9 cellular contexts compared by ENCODE assay signal in genomic region chr3:66497288-66497972, GRCh38. TPM values are rescaled to one million over a fixed set of nuclear protein-coding genes. Genes with fewer than 3 reads are reported as not detected.
A peak's percentile ranks its signal among the peaks of the same experiment; 100 is the strongest.
DNase-seq lines count a peak whose midpoint lies in the region; ATAC-seq and TF ChIP-seq lines count a peak whose summit lies in the region.
"Had no signal": no experiment of that assay in that cellular context is flagged by ENCODE, and none has a peak within 500 bp of the region (broad histone marks: within the 10 kb centered on the region; RNA-seq: fewer than 3 reads in every experiment).

No MANE protein-coding gene starts in this region.

- no peaks in the 10 kb centered on the region for H3K27me3 ChIP-seq in heart left ventricle
- no peaks in the 10 kb centered on the region for H3K27me3 ChIP-seq in lower lobe of right lung (ENCODE audit: low read depth)
- H3K27me3 ChIP-seq in upper lobe of left lung, result no peaks in the 10 kb centered on the region

- intact Hi-C loops in heart left ventricle (cut with DNase I), result loop anchor here in 7 of 10 donors (5.0 kb wide), 4 partner anchors 45 to 90 kb away; no protein-coding TSS in a partner anchor
- intact Hi-C loops in left ventricle myocardium superior (cut with micrococcal nuclease), result loop anchor here (2.0 to 5.0 kb wide), 2 partner anchors 47 to 85 kb away; no protein-coding TSS in a partner anchor
- intact Hi-C loops in lower lobe of right lung (cut with DNase I), result no loop called here

- peaks cover 77% of the 10 kb centered on the region for H3K4me1 Mint-ChIP-seq in activated naive CD8-positive, alpha-beta T cell treated with anti-CD3 and anti-CD28 coated beads, Interleukin-2, amount 50 U/mL, for 24 hours

- H3K27ac Mint-ChIP-seq in activated naive CD8-positive, alpha-beta T cell treated with anti-CD3 and anti-CD28 coated beads, Interleukin-2, amount 50 U/mL, for 24 hours, result no peak overlapping the region

- H3K9me3 Mint-ChIP-seq in activated naive CD8-positive, alpha-beta T cell treated with anti-CD3 and anti-CD28 coated beads, Interleukin-2, amount 50 U/mL, for 24 hours, result no peaks in the 10 kb centered on the region

- peaks cover 8 to 76% (median 70%) of the 10 kb centered on the region in 12 donors for H3K4me1 ChIP-seq in heart left ventricle
- H3K4me1 ChIP-seq in lower lobe of right lung, result peaks cover 75% of the 10 kb centered on the region
- H3K4me1 ChIP-seq in upper lobe of left lung, result peaks cover 44 to 70% (median 55%) of the 10 kb centered on the region in 4 donors

- ATAC-seq in heart left ventricle (no peak), left ventricle myocardium superior (no peak), lower lobe of right lung (no peak), upper lobe of left lung (ENCODE audit: low FRiP score in 2 of 2) (no peak), GM21737 (IDR thresholded peaks at IDR 0.05; ENCODE audit: unreplicated experiment) (no peak)
- ATAC-seq in activated naive CD8-positive, alpha-beta T cell treated with anti-CD3 and anti-CD28 coated beads, Interleukin-2, amount 50 U/mL, for 24 hours, result no peak

- H3K36me3 ChIP-seq in heart left ventricle (no peaks in the 10 kb centered on the region), lower lobe of right lung (no peaks in the 10 kb centered on the region), upper lobe of left lung (no peaks in the 10 kb centered on the region)

- no peak for TF ChIP-seq EP300 in upper lobe of left lung (IDR thresholded peaks at IDR 0.05)

- H3K4me3 ChIP-seq in heart left ventricle, result peak overlapping the region in 10 of 12 donors; percentile 6 to 98 (median 90)
- peak overlapping the region; percentile 88 for H3K4me3 ChIP-seq in lower lobe of right lung
- peak overlapping the region in 2 of 4 donors; percentile 90 to 97 for H3K4me3 ChIP-seq in upper lobe of left lung

- H3K27me3 Mint-ChIP-seq in activated naive CD8-positive, alpha-beta T cell treated with anti-CD3 and anti-CD28 coated beads, Interleukin-2, amount 50 U/mL, for 24 hours, result peaks cover 32% of the 10 kb centered on the region

- H3K9me3 ChIP-seq in heart left ventricle, result no peaks in the 10 kb centered on the region
- H3K9me3 ChIP-seq in lower lobe of right lung, result no peaks in the 10 kb centered on the region
- no peaks in the 10 kb centered on the region for H3K9me3 ChIP-seq in upper lobe of left lung

- no peak for TF ChIP-seq CTCF in heart left ventricle (IDR thresholded peaks at IDR 0.05)
- no peak for TF ChIP-seq CTCF in lower lobe of right lung (IDR thresholded peaks at IDR 0.05)
- no peak for TF ChIP-seq CTCF in upper lobe of left lung (IDR thresholded peaks at IDR 0.05)

- TF ChIP-seq POLR2A in heart left ventricle (IDR thresholded peaks at IDR 0.05) (no peak), upper lobe of left lung (IDR thresholded peaks at IDR 0.05) (no peak)

- 58 to 67% (median 60%) methylated on average over 5 of the region's 5 CpGs for WGBS in heart left ventricle, 4 donors
- WGBS in upper lobe of left lung, 2 donors, result 54 to 61% methylated on average over 5 of the region's 5 CpGs

- H3K36me3 Mint-ChIP-seq in activated naive CD8-positive, alpha-beta T cell treated with anti-CD3 and anti-CD28 coated beads, Interleukin-2, amount 50 U/mL, for 24 hours (ENCODE audit: low read depth), result peaks cover 1% of the 10 kb centered on the region

- DNase-seq in heart left ventricle (no peak), left ventricle myocardium superior (no peak), lower lobe of right lung (no peak), upper lobe of left lung (no peak), SHP77 (lab: John Stamatoyannopoulos, UW) (no peak), HT-29 (ENCODE audit: low spot score) (no peak)
- no peak for DNase-seq in activated naive CD8-positive, alpha-beta T cell treated with anti-CD3 and anti-CD28 coated beads, Interleukin-2, amount 50 U/mL, for 24 hours
- DNase-seq: foreskin melanocyte had no signal

- peak overlapping the region; percentile 95 for H3K4me3 Mint-ChIP-seq in activated naive CD8-positive, alpha-beta T cell treated with anti-CD3 and anti-CD28 coated beads, Interleukin-2, amount 50 U/mL, for 24 hours

- H3K27ac ChIP-seq in heart left ventricle, result peak overlapping the region in 11 of 12 donors; percentile 4 to 98 (median 94)
- H3K27ac ChIP-seq in lower lobe of right lung, result peak overlapping the region; percentile 19
- H3K27ac ChIP-seq in upper lobe of left lung, result peak overlapping the region; percentile 22 to 94 (median 84)

RNA-seq across cellular contexts. Expression of gene LRIG1, which starts 3.4 kb away (rescaled TPM):
- total RNA-seq in heart left ventricle (100 to 1,000 TPM in 4 of 9 donors, 10 to 100 TPM in 5; 71.0 to 161 (median 98.3) TPM), left ventricle myocardium superior (104 TPM), lower lobe of right lung (54.2 TPM), upper lobe of left lung (100 to 1,000 TPM in 2 of 6 donors, 10 to 100 TPM in 4; 45.2 to 119 (median 81.9) TPM)
- 10 to 100 TPM; 42.3 to 52.9 TPM for polyA plus RNA-seq in heart left ventricle
- 24.0 and 25.2 TPM in 2 replicates for total RNA-seq in HT-29 (2014; rRNA removed; shearing (Covaris generic))

Comparison
In these comparisons a context has a peak if more than half of its experiments do, and no peak if none do; other contexts are left out.
1. H3K27ac ChIP-seq: peak in every context shown above with its lines; median percentile 94 in heart left ventricle; 84 in upper lobe of left lung; 19 in lower lobe of right lung.